In genomic region chr1:229383188-229383587, GRCh38 we compare ENCODE assay signal across 2 cellular contexts.
TF ChIP-seq lines count a peak whose summit lies in the region.

No MANE protein-coding gene starts in this region.

TF ChIP-seq in HepG2, 621 proteins besides CTCF, POLR2A, EP300 and RAD21:
- TF ChIP-seq ZNF766 (CRISPR knock-in tag; IDR thresholded peaks at IDR 0.05; ENCODE audit: borderline replicate concordance) = no peak
- TF ChIP-seq MAX (IDR thresholded peaks at IDR 0.05) = no peak
- TF ChIP-seq ZNF121 (CRISPR knock-in tag; IDR thresholded peaks at IDR 0.05) = 0 out of 2 replicates have a peak, but pooled peaks have one; percentile 34
- TF ChIP-seq, protein P1, sequence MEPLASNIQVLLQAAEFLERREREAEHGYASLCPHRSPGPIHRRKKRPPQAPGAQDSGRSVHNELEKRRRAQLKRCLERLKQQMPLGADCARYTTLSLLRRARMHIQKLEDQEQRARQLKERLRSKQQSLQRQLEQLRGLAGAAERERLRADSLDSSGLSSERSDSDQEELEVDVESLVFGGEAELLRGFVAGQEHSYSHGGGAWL (CRISPR knock-in tag; IDR thresholded peaks at IDR 0.05) = no peak
TF ChIP-seq in HepG2: peak in this region for 1.

TF ChIP-seq in K562, 482 proteins besides CTCF, POLR2A, EP300 and RAD21:
- TF ChIP-seq KDM1A (IDR thresholded peaks at IDR 0.05) (0 out of 4 replicates have a peak, but pooled peaks of 1 of the 2 experiments have one; percentile 7), NCOA4 (IDR thresholded peaks at IDR 0.05; ENCODE audit: partially characterized antibody) (no peak), ZNF253 (CRISPR knock-in tag; conservative IDR thresholded peaks at IDR 0.05) (no peak), ETV6 (IDR thresholded peaks at IDR 0.05; ENCODE audit: borderline replicate concordance in 1 of 2, low read depth in 2 of 2, low read length in 1 of 2) (no peak), ETV6 (CRISPR knock-in tag; IDR thresholded peaks at IDR 0.05; ENCODE audit: borderline replicate concordance) (no peak), POLR2G (IDR thresholded peaks at IDR 0.05; ENCODE audit: low read depth, low read length) (no peak), SREBF2 (CRISPR knock-in tag; IDR thresholded peaks at IDR 0.05) (no peak), TARDBP (IDR thresholded peaks at IDR 0.05) (no peak), ZNF121 (CRISPR knock-in tag; conservative IDR thresholded peaks at IDR 0.05) (peak; percentile 94), HNRNPLL (IDR thresholded peaks at IDR 0.05; ENCODE audit: low read depth, low read length, poor library complexity, severe bottlenecking) (no peak), BCL6 (CRISPR knock-in tag; IDR thresholded peaks at IDR 0.05) (no peak), ZNF3 (CRISPR knock-in tag; IDR thresholded peaks at IDR 0.05) (no peak), TEAD1 (CRISPR knock-in tag; IDR thresholded peaks at IDR 0.05) (no peak), SMARCB1 (IDR thresholded peaks at IDR 0.05; ENCODE audit: insufficient read length, low read depth) (no peak), ZNF586 (CRISPR knock-in tag; conservative IDR thresholded peaks at IDR 0.05) (no peak), HDAC2 (IDR thresholded peaks at IDR 0.05) (no peak), RBM25 (IDR thresholded peaks at IDR 0.05; ENCODE audit: low read depth, low read length, severe bottlenecking) (peak; percentile 47), FOXJ2 (tag; IDR thresholded peaks at IDR 0.05) (no peak), MAFK (IDR thresholded peaks at IDR 0.05; ENCODE audit: low read length) (no peak), PHB (CRISPR knock-in tag; IDR thresholded peaks at IDR 0.05) (no peak), GATA2 (CRISPR knock-in tag; IDR thresholded peaks at IDR 0.05) (no peak), BCOR (IDR thresholded peaks at IDR 0.05) (peak; percentile 44; the same call in 1 of the 2 replicates), NR2C2 (CRISPR knock-in tag; IDR thresholded peaks at IDR 0.05) (no peak), NR2C2 (tag; IDR thresholded peaks at IDR 0.05) (no peak), TAF1 (IDR thresholded peaks at IDR 0.05; ENCODE audit: control insufficient read depth, extremely low read depth, insufficient read depth, low read length, severe bottlenecking) (no peak)
- TF ChIP-seq, protein P2, sequence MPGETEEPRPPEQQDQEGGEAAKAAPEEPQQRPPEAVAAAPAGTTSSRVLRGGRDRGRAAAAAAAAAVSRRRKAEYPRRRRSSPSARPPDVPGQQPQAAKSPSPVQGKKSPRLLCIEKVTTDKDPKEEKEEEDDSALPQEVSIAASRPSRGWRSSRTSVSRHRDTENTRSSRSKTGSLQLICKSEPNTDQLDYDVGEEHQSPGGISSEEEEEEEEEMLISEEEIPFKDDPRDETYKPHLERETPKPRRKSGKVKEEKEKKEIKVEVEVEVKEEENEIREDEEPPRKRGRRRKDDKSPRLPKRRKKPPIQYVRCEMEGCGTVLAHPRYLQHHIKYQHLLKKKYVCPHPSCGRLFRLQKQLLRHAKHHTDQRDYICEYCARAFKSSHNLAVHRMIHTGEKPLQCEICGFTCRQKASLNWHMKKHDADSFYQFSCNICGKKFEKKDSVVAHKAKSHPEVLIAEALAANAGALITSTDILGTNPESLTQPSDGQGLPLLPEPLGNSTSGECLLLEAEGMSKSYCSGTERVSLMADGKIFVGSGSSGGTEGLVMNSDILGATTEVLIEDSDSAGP (CRISPR knock-in tag; IDR thresholded peaks at IDR 0.05) = no peak
